Comparison of ENCODE assay signal across 9 cellular contexts in genomic region chr3:129045675-129046036, GRCh38. TPM values are rescaled to one million over a fixed set of nuclear protein-coding genes. Genes with fewer than 3 reads are reported as not detected.
DNase-seq lines count a peak whose midpoint lies in the region; ATAC-seq, FAIRE-seq and TF ChIP-seq lines count a peak whose summit lies in the region.
"Had no signal": no experiment of that assay in that cellular context is flagged by ENCODE, and none has a peak within 500 bp of the region (broad histone marks: within the 10 kb centered on the region; RNA-seq: fewer than 3 reads in every experiment).

No MANE protein-coding gene starts in this region.

- ATAC-seq in foreskin keratinocyte: peak; percentile 65
- ATAC-seq in HG03280 (IDR thresholded peaks at IDR 0.05; ENCODE audit: unreplicated experiment): no peak

- CTCF ChIA-PET in GM10248 (lab: Yijun Ruan, JAX): interaction anchor here (1.9 kb wide), 1 partner anchor 200 kb away, joined by 6 read pairs; no protein-coding TSS in a partner anchor

- no peak for TF ChIP-seq POLR2A in GM12891 (IDR thresholded peaks at IDR 0.05; ENCODE audit: low read depth, low read length)

- POLR2A ChIA-PET in GM10248 (lab: Yijun Ruan, JAX): no interaction called here

- no peaks in the 10 kb centered on the region; the same call in 1 of the 2 replicates for H3K27me3 ChIP-seq in GM06990 (replicated peaks; ENCODE audit: control insufficient read depth, insufficient read depth, low read length)
- peaks cover 75% of the 10 kb centered on the region for H3K27me3 ChIP-seq in foreskin keratinocyte

- H3K36me3 ChIP-seq in GM06990 (ENCODE audit: control insufficient read depth, insufficient read depth, low read length): no peaks in the 10 kb centered on the region

- no peaks in the 10 kb centered on the region for H3K4me1 ChIP-seq in foreskin keratinocyte

- no peak for DNase-seq in GM06990 (ENCODE audit: extremely low read depth, insufficient read length)
- peak; percentile 46 for DNase-seq in activated CD8-positive, alpha-beta memory T cell treated with anti-CD3 and anti-CD28 coated beads, Interleukin-2, amount 50 U/mL, for 4 hours
- no peak for DNase-seq in foreskin keratinocyte
- DNase-seq in NCI-H187 treated with DMSO at 0.1 percent for 48 hours (lab: John Stamatoyannopoulos, UW): no peak
- DNase-seq in GM10248 (ENCODE audit: extremely low spot score): no peak
- DNase-seq in GM12891 (ENCODE audit: insufficient read length, low spot score): no peak
- DNase-seq: NCI-H446 had no signal

- no peak for FAIRE-seq in GM12891 (lab: Jason Lieb, UNC)

- H3K4me3 ChIP-seq in GM06990 (replicated peaks; ENCODE audit: low read depth, low read length) (no peak overlapping the region), skin epidermis (peak overlapping the region in 6 of 7 experiments; percentile 0 to 29 (median 14))

- H3K27ac ChIP-seq in foreskin keratinocyte (no peak overlapping the region), skin epidermis (no peak overlapping the region)

- TF ChIP-seq CTCF in GM06990 (IDR thresholded peaks at IDR 0.05; ENCODE audit: insufficient read depth, low read length, poor library complexity, severe bottlenecking) (peak; percentile 11), foreskin keratinocyte (conservative IDR thresholded peaks at IDR 0.05) (peak; percentile 17), GM10248 (IDR thresholded peaks at IDR 0.05; ENCODE audit: control extremely low read depth, extremely low read depth, low read depth, missing control alignments) (no peak)

TF ChIP-seq in GM12891, 5 proteins besides CTCF, POLR2A, EP300 and RAD21:
- TF ChIP-seq POU2F2 (IDR thresholded peaks at IDR 0.05; ENCODE audit: low read depth, low read length): no peak
- TF ChIP-seq PAX5 (IDR thresholded peaks at IDR 0.05; ENCODE audit: insufficient read depth, low read length, severe bottlenecking): no peak
- no peak for TF ChIP-seq POLR2AphosphoS5 (IDR thresholded peaks at IDR 0.05; ENCODE audit: low read depth, low read length)
- TF ChIP-seq TAF1 (IDR thresholded peaks at IDR 0.05; ENCODE audit: low read depth, low read length): no peak
- no peak for TF ChIP-seq SPI1 (IDR thresholded peaks at IDR 0.05; ENCODE audit: low read depth, low read length)

RNA-seq across cellular contexts. Expression of gene GP9, which starts 14.9 kb away (rescaled TPM):
- total RNA-seq in foreskin keratinocyte: not detected in 2 replicates
- polyA plus RNA-seq in foreskin keratinocyte: not detected in 2 replicates
- 0.24 TPM for polyA plus RNA-seq in GM12891 (2012; ENCODE audit: low read depth, missing spikeins)

RNA-seq across cellular contexts. Expression of gene EFCC1, which starts 44.6 kb away (rescaled TPM):
- not detected in 2 replicates for total RNA-seq in foreskin keratinocyte
- not detected in 2 replicates for polyA plus RNA-seq in foreskin keratinocyte
- not detected for polyA plus RNA-seq in GM12891 (2012; ENCODE audit: low read depth, missing spikeins)

RNA-seq across cellular contexts. Expression of gene CFAP92, which starts 51.8 kb away (rescaled TPM):
- 0.28 and 0.41 TPM in 2 replicates for total RNA-seq in foreskin keratinocyte
- 0.22 and 0.31 TPM in 2 replicates for polyA plus RNA-seq in foreskin keratinocyte
- polyA plus RNA-seq in GM12891 (2012; ENCODE audit: low read depth, missing spikeins): 0.08 TPM
